6 cellular contexts compared by ENCODE assay signal in the genomic region with DNA sequence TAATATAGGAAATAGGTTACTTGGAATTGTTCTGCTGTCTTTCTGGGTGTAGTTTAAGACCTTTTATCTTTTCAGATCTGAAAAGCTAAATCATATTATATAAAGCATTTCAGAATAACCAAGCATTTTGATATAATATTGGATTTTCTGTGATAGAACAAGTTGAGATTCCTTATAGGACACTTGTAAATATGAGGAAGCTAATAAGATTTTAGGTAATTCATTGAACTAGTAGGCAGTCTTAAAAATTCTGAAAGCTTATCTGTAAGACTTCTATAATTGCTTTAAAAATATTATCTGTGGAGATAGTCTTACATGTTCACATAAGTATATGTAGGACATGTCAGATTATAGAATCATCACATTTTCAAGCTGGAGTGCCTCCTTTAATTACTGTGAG.
"Had no signal": no experiment of that assay in that cellular context is flagged by ENCODE, and none has a peak within 500 bp of the region (broad histone marks: within the 10 kb centered on the region; RNA-seq: fewer than 3 reads in every experiment).

No MANE protein-coding gene starts in this region.

- FAIRE-seq: GM12878, GM12891, GM12892, GM18507 had no signal

- H3K4me3 ChIP-seq: GM12878 had no signal

- DNase-seq: GDM1, GF-D8 had no signal

- ATAC-seq: GM12878 had no signal
